1 cellular context compared by ENCODE assay signal in the genomic region with DNA sequence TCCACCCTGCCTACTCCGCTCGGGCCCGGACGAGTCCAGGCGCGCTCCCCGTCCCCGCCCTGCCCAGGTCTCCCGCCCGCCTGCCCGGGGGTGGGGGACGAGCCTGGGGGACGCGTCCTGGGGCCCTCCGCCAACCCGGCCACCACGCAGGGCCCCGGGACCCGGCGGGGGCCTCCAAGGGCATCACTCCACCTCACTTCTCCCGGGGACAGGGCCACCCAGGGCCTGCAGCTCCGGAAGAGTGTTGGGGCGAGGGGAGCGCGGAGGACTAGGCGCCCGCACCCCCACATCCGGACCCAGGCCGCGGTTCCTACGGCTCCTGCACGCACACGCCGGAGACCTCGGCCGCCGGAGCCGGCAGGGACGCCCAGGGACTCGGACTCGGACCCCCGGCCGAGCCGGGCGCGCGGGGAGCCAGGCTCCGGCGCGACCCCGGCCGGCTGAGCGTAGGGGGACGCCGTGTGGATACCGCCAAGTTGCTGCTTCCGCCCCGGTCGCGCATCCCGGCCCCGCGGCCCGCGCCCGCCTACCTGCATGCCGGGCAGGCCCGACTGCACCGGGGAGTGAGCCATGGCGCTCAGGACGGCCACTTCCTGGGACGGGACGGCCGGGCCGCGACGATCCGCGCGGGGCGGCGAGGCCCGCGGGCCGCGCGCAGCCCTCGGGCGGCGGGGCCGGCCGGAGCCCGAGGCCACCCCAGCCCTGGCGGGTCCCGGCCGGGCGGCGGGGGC.
TF ChIP-seq lines count a peak whose summit lies in the region.

No MANE protein-coding gene starts in this region.

TF ChIP-seq in HepG2, 621 proteins besides CTCF, POLR2A, EP300 and RAD21 (continued from another document and continues in another):
- TF ChIP-seq, protein P1, sequence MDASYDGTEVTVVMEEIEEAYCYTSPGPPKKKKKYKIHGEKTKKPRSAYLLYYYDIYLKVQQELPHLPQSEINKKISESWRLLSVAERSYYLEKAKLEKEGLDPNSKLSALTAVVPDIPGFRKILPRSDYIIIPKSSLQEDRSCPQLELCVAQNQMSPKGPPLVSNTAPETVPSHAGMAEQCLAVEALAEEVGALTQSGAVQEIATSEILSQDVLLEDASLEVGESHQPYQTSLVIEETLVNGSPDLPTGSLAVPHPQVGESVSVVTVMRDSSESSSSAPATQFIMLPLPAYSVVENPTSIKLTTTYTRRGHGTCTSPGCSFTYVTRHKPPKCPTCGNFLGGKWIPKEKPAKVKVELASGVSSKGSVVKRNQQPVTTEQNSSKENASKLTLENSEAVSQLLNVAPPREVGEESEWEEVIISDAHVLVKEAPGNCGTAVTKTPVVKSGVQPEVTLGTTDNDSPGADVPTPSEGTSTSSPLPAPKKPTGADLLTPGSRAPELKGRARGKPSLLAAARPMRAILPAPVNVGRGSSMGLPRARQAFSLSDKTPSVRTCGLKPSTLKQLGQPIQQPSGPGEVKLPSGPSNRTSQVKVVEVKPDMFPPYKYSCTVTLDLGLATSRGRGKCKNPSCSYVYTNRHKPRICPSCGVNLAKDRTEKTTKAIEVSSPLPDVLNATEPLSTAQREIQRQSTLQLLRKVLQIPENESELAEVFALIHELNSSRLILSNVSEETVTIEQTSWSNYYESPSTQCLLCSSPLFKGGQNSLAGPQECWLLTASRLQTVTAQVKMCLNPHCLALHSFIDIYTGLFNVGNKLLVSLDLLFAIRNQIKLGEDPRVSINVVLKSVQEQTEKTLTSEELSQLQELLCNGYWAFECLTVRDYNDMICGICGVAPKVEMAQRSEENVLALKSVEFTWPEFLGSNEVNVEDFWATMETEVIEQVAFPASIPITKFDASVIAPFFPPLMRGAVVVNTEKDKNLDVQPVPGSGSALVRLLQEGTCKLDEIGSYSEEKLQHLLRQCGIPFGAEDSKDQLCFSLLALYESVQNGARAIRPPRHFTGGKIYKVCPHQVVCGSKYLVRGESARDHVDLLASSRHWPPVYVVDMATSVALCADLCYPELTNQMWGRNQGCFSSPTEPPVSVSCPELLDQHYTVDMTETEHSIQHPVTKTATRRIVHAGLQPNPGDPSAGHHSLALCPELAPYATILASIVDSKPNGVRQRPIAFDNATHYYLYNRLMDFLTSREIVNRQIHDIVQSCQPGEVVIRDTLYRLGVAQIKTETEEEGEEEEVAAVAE (CRISPR knock-in tag; IDR thresholded peaks at IDR 0.05; ENCODE audit: borderline replicate concordance), result no peak
- no peak for TF ChIP-seq ZNF747 (CRISPR knock-in tag; IDR thresholded peaks at IDR 0.05; ENCODE audit: borderline replicate concordance)
- TF ChIP-seq, protein P2, sequence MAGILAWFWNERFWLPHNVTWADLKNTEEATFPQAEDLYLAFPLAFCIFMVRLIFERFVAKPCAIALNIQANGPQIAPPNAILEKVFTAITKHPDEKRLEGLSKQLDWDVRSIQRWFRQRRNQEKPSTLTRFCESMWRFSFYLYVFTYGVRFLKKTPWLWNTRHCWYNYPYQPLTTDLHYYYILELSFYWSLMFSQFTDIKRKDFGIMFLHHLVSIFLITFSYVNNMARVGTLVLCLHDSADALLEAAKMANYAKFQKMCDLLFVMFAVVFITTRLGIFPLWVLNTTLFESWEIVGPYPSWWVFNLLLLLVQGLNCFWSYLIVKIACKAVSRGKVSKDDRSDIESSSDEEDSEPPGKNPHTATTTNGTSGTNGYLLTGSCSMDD (CRISPR knock-in tag; IDR thresholded peaks at IDR 0.05), result no peak
- TF ChIP-seq, protein P3, sequence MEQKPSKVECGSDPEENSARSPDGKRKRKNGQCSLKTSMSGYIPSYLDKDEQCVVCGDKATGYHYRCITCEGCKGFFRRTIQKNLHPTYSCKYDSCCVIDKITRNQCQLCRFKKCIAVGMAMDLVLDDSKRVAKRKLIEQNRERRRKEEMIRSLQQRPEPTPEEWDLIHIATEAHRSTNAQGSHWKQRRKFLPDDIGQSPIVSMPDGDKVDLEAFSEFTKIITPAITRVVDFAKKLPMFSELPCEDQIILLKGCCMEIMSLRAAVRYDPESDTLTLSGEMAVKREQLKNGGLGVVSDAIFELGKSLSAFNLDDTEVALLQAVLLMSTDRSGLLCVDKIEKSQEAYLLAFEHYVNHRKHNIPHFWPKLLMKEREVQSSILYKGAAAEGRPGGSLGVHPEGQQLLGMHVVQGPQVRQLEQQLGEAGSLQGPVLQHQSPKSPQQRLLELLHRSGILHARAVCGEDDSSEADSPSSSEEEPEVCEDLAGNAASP (CRISPR knock-in tag; IDR thresholded peaks at IDR 0.05; ENCODE audit: borderline replicate concordance), result no peak
- no peak for TF ChIP-seq NFE2L1 (CRISPR knock-in tag; IDR thresholded peaks at IDR 0.05; ENCODE audit: borderline replicate concordance)
- TF ChIP-seq ZFYVE20 (CRISPR knock-in tag; IDR thresholded peaks at IDR 0.05; ENCODE audit: borderline replicate concordance, low read depth), result no peak
- no peak for TF ChIP-seq ZBTB7B (CRISPR knock-in tag; IDR thresholded peaks at IDR 0.05)
- TF ChIP-seq, protein P4, sequence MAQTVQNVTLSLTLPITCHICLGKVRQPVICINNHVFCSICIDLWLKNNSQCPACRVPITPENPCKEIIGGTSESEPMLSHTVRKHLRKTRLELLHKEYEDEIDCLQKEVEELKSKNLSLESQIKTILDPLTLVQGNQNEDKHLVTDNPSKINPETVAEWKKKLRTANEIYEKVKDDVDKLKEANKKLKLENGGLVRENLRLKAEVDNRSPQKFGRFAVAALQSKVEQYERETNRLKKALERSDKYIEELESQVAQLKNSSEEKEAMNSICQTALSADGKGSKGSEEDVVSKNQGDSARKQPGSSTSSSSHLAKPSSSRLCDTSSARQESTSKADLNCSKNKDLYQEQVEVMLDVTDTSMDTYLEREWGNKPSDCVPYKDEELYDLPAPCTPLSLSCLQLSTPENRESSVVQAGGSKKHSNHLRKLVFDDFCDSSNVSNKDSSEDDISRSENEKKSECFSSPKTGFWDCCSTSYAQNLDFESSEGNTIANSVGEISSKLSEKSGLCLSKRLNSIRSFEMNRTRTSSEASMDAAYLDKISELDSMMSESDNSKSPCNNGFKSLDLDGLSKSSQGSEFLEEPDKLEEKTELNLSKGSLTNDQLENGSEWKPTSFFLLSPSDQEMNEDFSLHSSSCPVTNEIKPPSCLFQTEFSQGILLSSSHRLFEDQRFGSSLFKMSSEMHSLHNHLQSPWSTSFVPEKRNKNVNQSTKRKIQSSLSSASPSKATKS (CRISPR knock-in tag; IDR thresholded peaks at IDR 0.05), result no peak; the same call in 1 of the 2 replicates
- TF ChIP-seq ZFAT (CRISPR knock-in tag; conservative IDR thresholded peaks at IDR 0.05), result no peak
- no peak for TF ChIP-seq REXO4 (CRISPR knock-in tag; IDR thresholded peaks at IDR 0.05; ENCODE audit: borderline replicate concordance)
- TF ChIP-seq HOXA7 (CRISPR knock-in tag; IDR thresholded peaks at IDR 0.05), result no peak
- TF ChIP-seq KLF9 (CRISPR knock-in tag; IDR thresholded peaks at IDR 0.05; ENCODE audit: low read depth), result no peak
- TF ChIP-seq, protein P5, sequence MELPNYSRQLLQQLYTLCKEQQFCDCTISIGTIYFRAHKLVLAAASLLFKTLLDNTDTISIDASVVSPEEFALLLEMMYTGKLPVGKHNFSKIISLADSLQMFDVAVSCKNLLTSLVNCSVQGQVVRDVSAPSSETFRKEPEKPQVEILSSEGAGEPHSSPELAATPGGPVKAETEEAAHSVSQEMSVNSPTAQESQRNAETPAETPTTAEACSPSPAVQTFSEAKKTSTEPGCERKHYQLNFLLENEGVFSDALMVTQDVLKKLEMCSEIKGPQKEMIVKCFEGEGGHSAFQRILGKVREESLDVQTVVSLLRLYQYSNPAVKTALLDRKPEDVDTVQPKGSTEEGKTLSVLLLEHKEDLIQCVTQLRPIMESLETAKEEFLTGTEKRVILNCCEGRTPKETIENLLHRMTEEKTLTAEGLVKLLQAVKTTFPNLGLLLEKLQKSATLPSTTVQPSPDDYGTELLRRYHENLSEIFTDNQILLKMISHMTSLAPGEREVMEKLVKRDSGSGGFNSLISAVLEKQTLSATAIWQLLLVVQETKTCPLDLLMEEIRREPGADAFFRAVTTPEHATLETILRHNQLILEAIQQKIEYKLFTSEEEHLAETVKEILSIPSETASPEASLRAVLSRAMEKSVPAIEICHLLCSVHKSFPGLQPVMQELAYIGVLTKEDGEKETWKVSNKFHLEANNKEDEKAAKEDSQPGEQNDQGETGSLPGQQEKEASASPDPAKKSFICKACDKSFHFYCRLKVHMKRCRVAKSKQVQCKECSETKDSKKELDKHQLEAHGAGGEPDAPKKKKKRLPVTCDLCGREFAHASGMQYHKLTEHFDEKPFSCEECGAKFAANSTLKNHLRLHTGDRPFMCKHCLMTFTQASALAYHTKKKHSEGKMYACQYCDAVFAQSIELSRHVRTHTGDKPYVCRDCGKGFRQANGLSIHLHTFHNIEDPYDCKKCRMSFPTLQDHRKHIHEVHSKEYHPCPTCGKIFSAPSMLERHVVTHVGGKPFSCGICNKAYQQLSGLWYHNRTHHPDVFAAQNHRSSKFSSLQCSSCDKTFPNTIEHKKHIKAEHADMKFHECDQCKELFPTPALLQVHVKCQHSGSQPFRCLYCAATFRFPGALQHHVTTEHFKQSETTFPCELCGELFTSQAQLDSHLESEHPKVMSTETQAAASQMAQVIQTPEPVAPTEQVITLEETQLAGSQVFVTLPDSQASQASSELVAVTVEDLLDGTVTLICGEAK (IDR thresholded peaks at IDR 0.05), result no peak
- TF ChIP-seq, protein P5 (CRISPR knock-in tag; IDR thresholded peaks at IDR 0.05), result no peak
- TF ChIP-seq, protein P6, sequence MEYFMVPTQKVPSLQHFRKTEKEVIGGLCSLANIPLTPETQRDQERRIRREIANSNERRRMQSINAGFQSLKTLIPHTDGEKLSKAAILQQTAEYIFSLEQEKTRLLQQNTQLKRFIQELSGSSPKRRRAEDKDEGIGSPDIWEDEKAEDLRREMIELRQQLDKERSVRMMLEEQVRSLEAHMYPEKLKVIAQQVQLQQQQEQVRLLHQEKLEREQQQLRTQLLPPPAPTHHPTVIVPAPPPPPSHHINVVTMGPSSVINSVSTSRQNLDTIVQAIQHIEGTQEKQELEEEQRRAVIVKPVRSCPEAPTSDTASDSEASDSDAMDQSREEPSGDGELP (IDR thresholded peaks at IDR 0.05; ENCODE audit: borderline replicate concordance, low read depth), result no peak
- TF ChIP-seq, protein P7, sequence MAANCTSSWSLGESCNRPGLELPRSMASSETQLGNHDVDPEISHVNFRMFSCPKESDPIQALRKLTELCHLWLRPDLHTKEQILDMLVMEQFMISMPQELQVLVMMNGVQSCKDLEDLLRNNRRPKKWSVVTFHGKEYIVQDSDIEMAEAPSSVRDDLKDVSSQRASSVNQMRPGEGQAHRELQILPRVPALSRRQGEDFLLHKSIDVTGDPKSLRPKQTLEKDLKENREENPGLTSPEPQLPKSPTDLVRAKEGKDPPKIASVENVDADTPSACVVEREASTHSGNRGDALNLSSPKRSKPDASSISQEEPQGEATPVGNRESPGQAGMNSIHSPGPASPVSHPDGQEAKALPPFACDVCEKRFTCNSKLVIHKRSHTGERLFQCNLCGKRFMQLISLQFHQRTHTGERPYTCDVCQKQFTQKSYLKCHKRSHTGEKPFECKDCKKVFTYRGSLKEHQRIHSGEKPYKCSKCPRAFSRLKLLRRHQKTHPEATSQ (CRISPR knock-in tag; IDR thresholded peaks at IDR 0.05; ENCODE audit: borderline replicate concordance), result no peak
- TF ChIP-seq, protein P8, sequence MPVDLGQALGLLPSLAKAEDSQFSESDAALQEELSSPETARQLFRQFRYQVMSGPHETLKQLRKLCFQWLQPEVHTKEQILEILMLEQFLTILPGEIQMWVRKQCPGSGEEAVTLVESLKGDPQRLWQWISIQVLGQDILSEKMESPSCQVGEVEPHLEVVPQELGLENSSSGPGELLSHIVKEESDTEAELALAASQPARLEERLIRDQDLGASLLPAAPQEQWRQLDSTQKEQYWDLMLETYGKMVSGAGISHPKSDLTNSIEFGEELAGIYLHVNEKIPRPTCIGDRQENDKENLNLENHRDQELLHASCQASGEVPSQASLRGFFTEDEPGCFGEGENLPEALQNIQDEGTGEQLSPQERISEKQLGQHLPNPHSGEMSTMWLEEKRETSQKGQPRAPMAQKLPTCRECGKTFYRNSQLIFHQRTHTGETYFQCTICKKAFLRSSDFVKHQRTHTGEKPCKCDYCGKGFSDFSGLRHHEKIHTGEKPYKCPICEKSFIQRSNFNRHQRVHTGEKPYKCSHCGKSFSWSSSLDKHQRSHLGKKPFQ (CRISPR knock-in tag; IDR thresholded peaks at IDR 0.05; ENCODE audit: insufficient replicate concordance), result no peak
- TF ChIP-seq ZNF766 (CRISPR knock-in tag; IDR thresholded peaks at IDR 0.05; ENCODE audit: borderline replicate concordance), result no peak
- TF ChIP-seq SIX1 (CRISPR knock-in tag; IDR thresholded peaks at IDR 0.05; ENCODE audit: borderline replicate concordance), result no peak
- no peak for TF ChIP-seq SMARCC2 (IDR thresholded peaks at IDR 0.05)
- TF ChIP-seq SMAD3 (CRISPR knock-in tag; IDR thresholded peaks at IDR 0.05), result no peak
- TF ChIP-seq HIVEP1 (CRISPR knock-in tag; IDR thresholded peaks at IDR 0.05), result no peak
- TF ChIP-seq FOXA3 (CRISPR knock-in tag; IDR thresholded peaks at IDR 0.05), result no peak
- TF ChIP-seq, protein P9, sequence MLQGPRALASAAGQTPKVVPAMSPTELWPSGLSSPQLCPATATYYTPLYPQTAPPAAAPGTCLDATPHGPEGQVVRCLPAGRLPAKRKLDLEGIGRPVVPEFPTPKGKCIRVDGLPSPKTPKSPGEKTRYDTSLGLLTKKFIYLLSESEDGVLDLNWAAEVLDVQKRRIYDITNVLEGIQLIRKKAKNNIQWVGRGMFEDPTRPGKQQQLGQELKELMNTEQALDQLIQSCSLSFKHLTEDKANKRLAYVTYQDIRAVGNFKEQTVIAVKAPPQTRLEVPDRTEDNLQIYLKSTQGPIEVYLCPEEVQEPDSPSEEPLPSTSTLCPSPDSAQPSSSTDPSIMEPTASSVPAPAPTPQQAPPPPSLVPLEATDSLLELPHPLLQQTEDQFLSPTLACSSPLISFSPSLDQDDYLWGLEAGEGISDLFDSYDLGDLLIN (CRISPR knock-in tag; IDR thresholded peaks at IDR 0.05; ENCODE audit: borderline replicate concordance), result no peak
